In the genomic region with DNA sequence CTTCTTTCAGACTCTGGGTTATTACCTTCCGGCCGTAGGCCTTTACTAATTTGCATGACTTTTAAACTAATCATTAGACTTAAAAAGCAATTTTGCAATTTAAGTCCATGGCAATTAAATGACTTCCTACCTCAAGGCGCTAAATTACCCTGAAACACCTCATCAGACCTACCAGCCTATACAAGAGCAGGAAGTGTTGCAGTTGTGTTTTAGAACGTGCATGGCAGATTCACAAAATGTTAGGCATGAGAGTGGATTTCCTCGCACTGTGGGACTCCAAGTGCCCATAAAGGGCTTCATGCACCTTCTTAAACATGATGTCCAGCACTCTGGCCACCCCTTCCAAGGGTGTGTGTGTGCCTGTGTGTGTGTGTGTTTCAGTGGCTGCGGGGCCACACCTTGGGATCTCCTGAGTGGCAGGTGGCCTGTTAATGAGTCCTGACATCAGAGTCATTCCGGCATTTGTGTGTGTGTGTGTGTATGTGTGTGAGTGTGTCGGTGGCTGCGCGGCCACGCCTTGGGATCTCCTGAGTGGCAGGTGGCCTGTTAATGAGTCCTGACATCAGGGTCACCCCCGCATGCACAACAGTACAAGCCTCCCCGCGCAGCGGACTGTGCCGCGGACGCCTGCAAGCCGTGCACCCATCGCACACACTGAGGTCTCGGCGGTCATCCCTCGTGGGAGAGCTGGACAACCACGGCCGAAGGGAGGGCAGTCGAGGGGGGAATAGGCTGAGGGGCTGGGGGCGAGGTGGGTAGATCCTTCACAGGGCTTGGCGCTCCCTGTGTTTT, we compare ENCODE assay signal across 1 cellular context.
A peak's percentile ranks its signal among the peaks of the same experiment; 100 is the strongest.
TF ChIP-seq lines count a peak whose summit lies in the region.

No MANE protein-coding gene starts in this region.

TF ChIP-seq in GM12878, 131 proteins besides CTCF, POLR2A, EP300 and RAD21 (continued from another document and continues in another):
- no peak for TF ChIP-seq PRDM15 (CRISPR knock-in tag; IDR thresholded peaks at IDR 0.05)
- no peak for TF ChIP-seq POLR2AphosphoS5 (IDR thresholded peaks at IDR 0.05; ENCODE audit: low read length)
- TF ChIP-seq SMARCA5 (IDR thresholded peaks at IDR 0.05) = no peak; the same call in 1 of the 2 replicates
- TF ChIP-seq USF1 (IDR thresholded peaks at IDR 0.05; ENCODE audit: borderline replicate concordance, extremely low read length, insufficient read depth, low read depth, low read length) = no peak
- no peak for TF ChIP-seq ZNF687 (IDR thresholded peaks at IDR 0.05)
- TF ChIP-seq CBFB (IDR thresholded peaks at IDR 0.05; ENCODE audit: low read depth) = peak; percentile 45; the same call in 1 of the 2 replicates
- no peak for TF ChIP-seq RB1 (IDR thresholded peaks at IDR 0.05; ENCODE audit: borderline replicate concordance)
- TF ChIP-seq IRF5 (IDR thresholded peaks at IDR 0.05; ENCODE audit: borderline replicate concordance) = no peak
- TF ChIP-seq, protein P1, sequence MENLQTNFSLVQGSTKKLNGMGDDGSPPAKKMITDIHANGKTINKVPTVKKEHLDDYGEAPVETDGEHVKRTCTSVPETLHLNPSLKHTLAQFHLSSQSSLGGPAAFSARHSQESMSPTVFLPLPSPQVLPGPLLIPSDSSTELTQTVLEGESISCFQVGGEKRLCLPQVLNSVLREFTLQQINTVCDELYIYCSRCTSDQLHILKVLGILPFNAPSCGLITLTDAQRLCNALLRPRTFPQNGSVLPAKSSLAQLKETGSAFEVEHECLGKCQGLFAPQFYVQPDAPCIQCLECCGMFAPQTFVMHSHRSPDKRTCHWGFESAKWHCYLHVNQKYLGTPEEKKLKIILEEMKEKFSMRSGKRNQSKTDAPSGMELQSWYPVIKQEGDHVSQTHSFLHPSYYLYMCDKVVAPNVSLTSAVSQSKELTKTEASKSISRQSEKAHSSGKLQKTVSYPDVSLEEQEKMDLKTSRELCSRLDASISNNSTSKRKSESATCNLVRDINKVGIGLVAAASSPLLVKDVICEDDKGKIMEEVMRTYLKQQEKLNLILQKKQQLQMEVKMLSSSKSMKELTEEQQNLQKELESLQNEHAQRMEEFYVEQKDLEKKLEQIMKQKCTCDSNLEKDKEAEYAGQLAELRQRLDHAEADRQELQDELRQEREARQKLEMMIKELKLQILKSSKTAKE (IDR thresholded peaks at IDR 0.05; ENCODE audit: low read depth, poor library complexity, severe bottlenecking) = no peak
- peak; percentile 40; the same call in 1 of the 2 replicates for TF ChIP-seq IKZF1 (conservative IDR thresholded peaks at IDR 0.05)
- TF ChIP-seq, protein P2, sequence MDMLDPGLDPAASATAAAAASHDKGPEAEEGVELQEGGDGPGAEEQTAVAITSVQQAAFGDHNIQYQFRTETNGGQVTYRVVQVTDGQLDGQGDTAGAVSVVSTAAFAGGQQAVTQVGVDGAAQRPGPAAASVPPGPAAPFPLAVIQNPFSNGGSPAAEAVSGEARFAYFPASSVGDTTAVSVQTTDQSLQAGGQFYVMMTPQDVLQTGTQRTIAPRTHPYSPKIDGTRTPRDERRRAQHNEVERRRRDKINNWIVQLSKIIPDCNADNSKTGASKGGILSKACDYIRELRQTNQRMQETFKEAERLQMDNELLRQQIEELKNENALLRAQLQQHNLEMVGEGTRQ (IDR thresholded peaks at IDR 0.05; ENCODE audit: borderline replicate concordance, low read depth, low read length) = no peak
- TF ChIP-seq TCF12 (IDR thresholded peaks at IDR 0.05; ENCODE audit: low read depth, low read length) = 0 out of 2 replicates have a peak, but pooled peaks have one; percentile 32
- TF ChIP-seq, protein P3, sequence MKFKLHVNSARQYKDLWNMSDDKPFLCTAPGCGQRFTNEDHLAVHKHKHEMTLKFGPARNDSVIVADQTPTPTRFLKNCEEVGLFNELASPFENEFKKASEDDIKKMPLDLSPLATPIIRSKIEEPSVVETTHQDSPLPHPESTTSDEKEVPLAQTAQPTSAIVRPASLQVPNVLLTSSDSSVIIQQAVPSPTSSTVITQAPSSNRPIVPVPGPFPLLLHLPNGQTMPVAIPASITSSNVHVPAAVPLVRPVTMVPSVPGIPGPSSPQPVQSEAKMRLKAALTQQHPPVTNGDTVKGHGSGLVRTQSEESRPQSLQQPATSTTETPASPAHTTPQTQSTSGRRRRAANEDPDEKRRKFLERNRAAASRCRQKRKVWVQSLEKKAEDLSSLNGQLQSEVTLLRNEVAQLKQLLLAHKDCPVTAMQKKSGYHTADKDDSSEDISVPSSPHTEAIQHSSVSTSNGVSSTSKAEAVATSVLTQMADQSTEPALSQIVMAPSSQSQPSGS (IDR thresholded peaks at IDR 0.05; ENCODE audit: low read length) = no peak
- no peak for TF ChIP-seq EZH2 (IDR thresholded peaks at IDR 0.05; ENCODE audit: borderline replicate concordance, control insufficient read depth, low read depth, low read length)
- TF ChIP-seq, protein P4, sequence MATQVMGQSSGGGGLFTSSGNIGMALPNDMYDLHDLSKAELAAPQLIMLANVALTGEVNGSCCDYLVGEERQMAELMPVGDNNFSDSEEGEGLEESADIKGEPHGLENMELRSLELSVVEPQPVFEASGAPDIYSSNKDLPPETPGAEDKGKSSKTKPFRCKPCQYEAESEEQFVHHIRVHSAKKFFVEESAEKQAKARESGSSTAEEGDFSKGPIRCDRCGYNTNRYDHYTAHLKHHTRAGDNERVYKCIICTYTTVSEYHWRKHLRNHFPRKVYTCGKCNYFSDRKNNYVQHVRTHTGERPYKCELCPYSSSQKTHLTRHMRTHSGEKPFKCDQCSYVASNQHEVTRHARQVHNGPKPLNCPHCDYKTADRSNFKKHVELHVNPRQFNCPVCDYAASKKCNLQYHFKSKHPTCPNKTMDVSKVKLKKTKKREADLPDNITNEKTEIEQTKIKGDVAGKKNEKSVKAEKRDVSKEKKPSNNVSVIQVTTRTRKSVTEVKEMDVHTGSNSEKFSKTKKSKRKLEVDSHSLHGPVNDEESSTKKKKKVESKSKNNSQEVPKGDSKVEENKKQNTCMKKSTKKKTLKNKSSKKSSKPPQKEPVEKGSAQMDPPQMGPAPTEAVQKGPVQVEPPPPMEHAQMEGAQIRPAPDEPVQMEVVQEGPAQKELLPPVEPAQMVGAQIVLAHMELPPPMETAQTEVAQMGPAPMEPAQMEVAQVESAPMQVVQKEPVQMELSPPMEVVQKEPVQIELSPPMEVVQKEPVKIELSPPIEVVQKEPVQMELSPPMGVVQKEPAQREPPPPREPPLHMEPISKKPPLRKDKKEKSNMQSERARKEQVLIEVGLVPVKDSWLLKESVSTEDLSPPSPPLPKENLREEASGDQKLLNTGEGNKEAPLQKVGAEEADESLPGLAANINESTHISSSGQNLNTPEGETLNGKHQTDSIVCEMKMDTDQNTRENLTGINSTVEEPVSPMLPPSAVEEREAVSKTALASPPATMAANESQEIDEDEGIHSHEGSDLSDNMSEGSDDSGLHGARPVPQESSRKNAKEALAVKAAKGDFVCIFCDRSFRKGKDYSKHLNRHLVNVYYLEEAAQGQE (IDR thresholded peaks at IDR 0.05; ENCODE audit: low read depth, low read length) = no peak
- no peak for TF ChIP-seq KLF5 (IDR thresholded peaks at IDR 0.05; ENCODE audit: partially characterized antibody)
- no peak for TF ChIP-seq CEBPB (IDR thresholded peaks at IDR 0.05; ENCODE audit: borderline replicate concordance in 1 of 2, low read depth in 2 of 2, low read length in 2 of 2)
- TF ChIP-seq MEF2B (IDR thresholded peaks at IDR 0.05; ENCODE audit: partially characterized antibody, poor library complexity, severe bottlenecking) = no peak
- TF ChIP-seq SMAD1 (IDR thresholded peaks at IDR 0.05; ENCODE audit: low read depth, partially characterized antibody) = no peak
- TF ChIP-seq, protein P5, sequence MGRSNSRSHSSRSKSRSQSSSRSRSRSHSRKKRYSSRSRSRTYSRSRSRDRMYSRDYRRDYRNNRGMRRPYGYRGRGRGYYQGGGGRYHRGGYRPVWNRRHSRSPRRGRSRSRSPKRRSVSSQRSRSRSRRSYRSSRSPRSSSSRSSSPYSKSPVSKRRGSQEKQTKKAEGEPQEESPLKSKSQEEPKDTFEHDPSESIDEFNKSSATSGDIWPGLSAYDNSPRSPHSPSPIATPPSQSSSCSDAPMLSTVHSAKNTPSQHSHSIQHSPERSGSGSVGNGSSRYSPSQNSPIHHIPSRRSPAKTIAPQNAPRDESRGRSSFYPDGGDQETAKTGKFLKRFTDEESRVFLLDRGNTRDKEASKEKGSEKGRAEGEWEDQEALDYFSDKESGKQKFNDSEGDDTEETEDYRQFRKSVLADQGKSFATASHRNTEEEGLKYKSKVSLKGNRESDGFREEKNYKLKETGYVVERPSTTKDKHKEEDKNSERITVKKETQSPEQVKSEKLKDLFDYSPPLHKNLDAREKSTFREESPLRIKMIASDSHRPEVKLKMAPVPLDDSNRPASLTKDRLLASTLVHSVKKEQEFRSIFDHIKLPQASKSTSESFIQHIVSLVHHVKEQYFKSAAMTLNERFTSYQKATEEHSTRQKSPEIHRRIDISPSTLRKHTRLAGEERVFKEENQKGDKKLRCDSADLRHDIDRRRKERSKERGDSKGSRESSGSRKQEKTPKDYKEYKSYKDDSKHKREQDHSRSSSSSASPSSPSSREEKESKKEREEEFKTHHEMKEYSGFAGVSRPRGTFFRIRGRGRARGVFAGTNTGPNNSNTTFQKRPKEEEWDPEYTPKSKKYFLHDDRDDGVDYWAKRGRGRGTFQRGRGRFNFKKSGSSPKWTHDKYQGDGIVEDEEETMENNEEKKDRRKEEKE (IDR thresholded peaks at IDR 0.05) = no peak
- TF ChIP-seq HDGF (IDR thresholded peaks at IDR 0.05) = peak; percentile 83; the same call in 1 of the 2 replicates
- no peak for TF ChIP-seq MTA3 (IDR thresholded peaks at IDR 0.05; ENCODE audit: borderline replicate concordance, low read length)
- peak; percentile 87 for TF ChIP-seq PBX3 (IDR thresholded peaks at IDR 0.05; ENCODE audit: insufficient replicate concordance, low read depth, low read length)
